ENCODE assay signal across 15 cellular contexts in the genomic region with DNA sequence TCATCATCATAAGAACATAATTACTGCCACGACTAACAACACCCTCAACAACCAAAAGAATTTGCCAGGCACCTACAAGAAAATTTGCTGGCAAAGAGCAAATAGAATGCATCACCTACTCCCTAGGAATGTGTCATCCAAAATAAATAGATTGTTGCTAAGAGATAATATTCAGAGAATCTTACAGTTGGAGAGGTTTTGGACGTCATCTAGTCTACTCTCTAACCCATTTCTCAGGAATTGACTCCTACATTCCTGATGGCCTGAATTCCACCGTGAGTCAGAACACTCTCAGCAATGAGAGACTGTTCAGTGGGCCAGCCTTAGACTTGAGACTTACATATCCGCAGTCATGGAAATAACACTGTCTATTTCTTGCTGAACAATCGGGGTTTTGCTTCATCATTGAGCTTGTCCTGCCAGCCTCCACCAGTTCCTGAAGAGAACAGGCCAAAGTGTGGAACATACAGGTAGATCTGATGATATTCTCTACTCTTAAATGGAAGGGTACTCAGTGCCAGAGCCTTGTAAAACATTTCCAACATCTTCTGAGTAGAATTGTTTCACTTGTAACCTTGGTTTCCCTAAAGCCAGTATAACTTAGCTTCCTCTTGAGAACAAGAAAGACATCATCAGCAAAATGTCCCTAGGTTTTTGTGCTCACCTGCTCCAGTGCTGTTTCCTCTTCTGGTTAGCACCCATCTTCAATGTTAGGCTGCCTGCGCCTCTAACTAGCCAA. TPM values are rescaled to one million over a fixed set of nuclear protein-coding genes. Genes with fewer than 3 reads are reported as not detected.
DNase-seq lines count a peak whose midpoint lies in the region; ATAC-seq, FAIRE-seq and TF ChIP-seq lines count a peak whose summit lies in the region.
"Had no signal": no experiment of that assay in that cellular context is flagged by ENCODE, and none has a peak within 500 bp of the region (broad histone marks: within the 10 kb centered on the region; RNA-seq: fewer than 3 reads in every experiment).

No MANE protein-coding gene starts in this region.

- peak overlapping the region; percentile 81 for H3K4me2 ChIP-seq in osteoblast (ENCODE audit: insufficient read depth, low read length)

- no peaks in the 10 kb centered on the region for H3K36me3 ChIP-seq in osteoblast (ENCODE audit: insufficient read depth, low read length)
- H3K36me3 ChIP-seq: esophagus muscularis mucosa, HAP-1 had no signal

- TF ChIP-seq CTCF in osteoblast (IDR thresholded peaks at IDR 0.05; ENCODE audit: extremely low read depth, low read depth, low read length): no peak

- peaks cover 63% of the 10 kb centered on the region for H3K4me1 ChIP-seq in osteoblast (ENCODE audit: insufficient read depth, low read length)
- H3K4me1 ChIP-seq: body of pancreas, HAP-1 had no signal

- intact Hi-C loops in left colon (cut with DNase I, micrococcal nuclease): loop anchor here in 1 of 2 donors (5.0 to 10.0 kb wide), 2 partner anchors 275 to 547 kb away; no protein-coding TSS in a partner anchor

- H3K4me3 ChIP-seq in osteoblast (ENCODE audit: insufficient read depth, low read length): peak overlapping the region; percentile 53
- H3K4me3 ChIP-seq: body of pancreas, esophagus muscularis mucosa, HAP-1 had no signal

- no peaks in the 10 kb centered on the region for H3K27me3 ChIP-seq in osteoblast (ENCODE audit: insufficient read depth, low read length)
- H3K27me3 ChIP-seq: body of pancreas had no signal

- no peak for ATAC-seq in GM21360 (IDR thresholded peaks at IDR 0.05; ENCODE audit: unreplicated experiment)
- ATAC-seq in left colon: no peak
- ATAC-seq in esophagus mucosa: no peak
- ATAC-seq: body of pancreas; left lobe of liver; stimulated activated naive B cell treated with anti-CD40 and anti-IgM and Interleukin-4, amounts not matched to agents 10 μg/mL and 1 μg/mL and 100 μg/mL, for 72 hours had no signal

- DNase-seq in EH (ENCODE audit: low read depth): peak; percentile 100
- peak; percentile 99 for DNase-seq in RCC 7860 (ENCODE audit: low spot score)
- DNase-seq in epithelial cell of prostate (ENCODE audit: low read depth, low spot score): peak; percentile 49
- DNase-seq in osteoblast (ENCODE audit: insufficient read length, low spot score, missing footprints): no peak
- DNase-seq in left colon: no peak
- no peak for DNase-seq in retina
- DNase-seq: body of pancreas; occipital lobe; stimulated activated CD4-positive, alpha-beta T cell treated with anti-CD3 and anti-CD28 coated beads, Interleukin-2, amount 100 ng/mL, for 24 hours; stimulated activated naive B cell treated with anti-CD40 and anti-IgM and Interleukin-4, amounts not matched to agents 10 μg/mL and 1 μg/mL and 100 μg/mL, for 72 hours had no signal

- no peaks in the 10 kb centered on the region for H3K9me3 ChIP-seq in osteoblast (ENCODE audit: low read depth, low read length)
- H3K9me3 ChIP-seq: body of pancreas, esophagus muscularis mucosa, HAP-1 had no signal

- no peak overlapping the region for H2AFZ ChIP-seq in osteoblast (ENCODE audit: low read length)

- FAIRE-seq in RCC 7860 (lab: Jason Lieb, UNC): peak; percentile 95

- no peaks in the 10 kb centered on the region for H4K20me1 ChIP-seq in osteoblast (ENCODE audit: insufficient read depth, low read length)

- peaks cover 57% of the 10 kb centered on the region for H3K79me2 ChIP-seq in osteoblast (ENCODE audit: insufficient read depth, low read length)

- H3K27ac ChIP-seq in epithelial cell of prostate (peak overlapping the region; percentile 11), osteoblast (ENCODE audit: low read depth, low read length) (peak overlapping the region; percentile 100)
- H3K27ac ChIP-seq: body of pancreas, esophagus muscularis mucosa had no signal

RNA-seq across cellular contexts. Expression of a gene that starts 8.3 kb away (rescaled TPM):
- total RNA-seq in osteoblast (3.6 and 4.4 TPM in 2 replicates), left colon (1 to 10 TPM; 1.2 to 1.3 TPM), esophagus mucosa (0.36 TPM)

Comparison
In these comparisons a context has a peak if more than half of its experiments do, and no peak if none do; other contexts are left out.
1. DNase-seq: peak in EH (single experiment), RCC 7860 (single experiment) and epithelial cell of prostate (single experiment); none in osteoblast (single experiment), left colon (0 of 2) and retina (single experiment).